Comparison of ENCODE assay signal across 1 cellular context in the genomic region with DNA sequence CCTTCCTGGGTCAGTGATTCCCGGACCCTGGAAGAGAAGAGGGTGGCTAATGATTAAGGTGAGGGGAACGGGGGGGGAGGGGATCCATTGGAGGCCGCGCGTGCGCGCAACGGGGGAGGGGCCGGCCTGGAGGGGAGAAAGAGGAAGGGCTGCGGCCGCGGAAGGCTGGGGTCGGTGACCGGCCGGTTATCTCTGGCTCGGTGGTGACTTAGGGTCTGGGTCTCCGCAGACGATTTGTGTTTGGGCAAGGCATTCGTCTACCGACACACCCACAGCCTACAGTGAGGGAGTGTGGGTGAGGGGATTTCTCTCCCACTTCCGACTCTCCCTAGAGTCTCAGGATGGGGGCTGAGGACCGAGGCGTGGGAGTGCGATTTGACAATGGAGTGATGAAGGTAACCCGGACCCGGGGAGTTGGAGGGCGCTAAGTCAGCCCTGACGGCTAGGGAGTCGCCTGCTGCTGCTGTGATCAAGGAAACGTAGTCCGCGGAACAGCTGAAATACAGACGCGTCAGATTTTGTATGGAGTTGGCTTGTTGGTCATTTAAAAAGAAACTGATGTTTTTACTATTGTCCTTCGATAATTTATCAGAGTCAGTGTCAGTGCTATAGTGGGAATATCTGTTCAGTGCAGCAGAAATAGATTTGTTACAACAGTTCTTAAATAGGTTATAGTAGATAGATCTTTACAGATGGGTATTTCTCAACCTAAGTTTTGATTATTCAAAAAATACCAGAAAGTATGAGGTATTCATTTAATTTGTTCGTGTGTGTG.
TF ChIP-seq lines count a peak whose summit lies in the region.

No MANE protein-coding gene starts in this region.

TF ChIP-seq in HEK293, 187 proteins besides CTCF, POLR2A, EP300 and RAD21 (continued from another document):
- TF ChIP-seq, protein P1, sequence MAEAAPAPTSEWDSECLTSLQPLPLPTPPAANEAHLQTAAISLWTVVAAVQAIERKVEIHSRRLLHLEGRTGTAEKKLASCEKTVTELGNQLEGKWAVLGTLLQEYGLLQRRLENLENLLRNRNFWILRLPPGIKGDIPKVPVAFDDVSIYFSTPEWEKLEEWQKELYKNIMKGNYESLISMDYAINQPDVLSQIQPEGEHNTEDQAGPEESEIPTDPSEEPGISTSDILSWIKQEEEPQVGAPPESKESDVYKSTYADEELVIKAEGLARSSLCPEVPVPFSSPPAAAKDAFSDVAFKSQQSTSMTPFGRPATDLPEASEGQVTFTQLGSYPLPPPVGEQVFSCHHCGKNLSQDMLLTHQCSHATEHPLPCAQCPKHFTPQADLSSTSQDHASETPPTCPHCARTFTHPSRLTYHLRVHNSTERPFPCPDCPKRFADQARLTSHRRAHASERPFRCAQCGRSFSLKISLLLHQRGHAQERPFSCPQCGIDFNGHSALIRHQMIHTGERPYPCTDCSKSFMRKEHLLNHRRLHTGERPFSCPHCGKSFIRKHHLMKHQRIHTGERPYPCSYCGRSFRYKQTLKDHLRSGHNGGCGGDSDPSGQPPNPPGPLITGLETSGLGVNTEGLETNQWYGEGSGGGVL (tag by site-specific recombination; IDR thresholded peaks at IDR 0.05): peak; percentile 57; the same call in 1 of the 2 replicates
- no peak for TF ChIP-seq ZFP3 (tag by site-specific recombination; IDR thresholded peaks at IDR 0.05; ENCODE audit: low read depth)
- TF ChIP-seq, protein P2, sequence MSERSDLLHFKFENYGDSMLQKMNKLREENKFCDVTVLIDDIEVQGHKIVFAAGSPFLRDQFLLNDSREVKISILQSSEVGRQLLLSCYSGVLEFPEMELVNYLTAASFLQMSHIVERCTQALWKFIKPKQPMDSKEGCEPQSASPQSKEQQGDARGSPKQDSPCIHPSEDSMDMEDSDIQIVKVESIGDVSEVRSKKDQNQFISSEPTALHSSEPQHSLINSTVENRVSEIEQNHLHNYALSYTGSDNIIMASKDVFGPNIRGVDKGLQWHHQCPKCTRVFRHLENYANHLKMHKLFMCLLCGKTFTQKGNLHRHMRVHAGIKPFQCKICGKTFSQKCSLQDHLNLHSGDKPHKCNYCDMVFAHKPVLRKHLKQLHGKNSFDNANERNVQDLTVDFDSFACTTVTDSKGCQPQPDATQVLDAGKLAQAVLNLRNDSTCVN (tag by site-specific recombination; optimal IDR thresholded peaks at IDR 0.05): peak; percentile 56
- TF ChIP-seq, protein P3, sequence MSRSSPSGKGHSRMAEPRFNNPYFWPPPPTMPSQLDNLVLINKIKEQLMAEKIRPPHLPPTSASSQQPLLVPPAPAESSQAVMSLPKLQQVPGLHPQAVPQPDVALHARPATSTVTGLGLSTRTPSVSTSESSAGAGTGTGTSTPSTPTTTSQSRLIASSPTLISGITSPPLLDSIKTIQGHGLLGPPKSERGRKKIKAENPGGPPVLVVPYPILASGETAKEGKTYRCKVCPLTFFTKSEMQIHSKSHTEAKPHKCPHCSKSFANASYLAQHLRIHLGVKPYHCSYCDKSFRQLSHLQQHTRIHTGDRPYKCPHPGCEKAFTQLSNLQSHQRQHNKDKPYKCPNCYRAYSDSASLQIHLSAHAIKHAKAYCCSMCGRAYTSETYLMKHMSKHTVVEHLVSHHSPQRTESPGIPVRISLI (tag by site-specific recombination; IDR thresholded peaks at IDR 0.05): no peak
- no peak for TF ChIP-seq ZNF133 (tag by site-specific recombination; IDR thresholded peaks at IDR 0.05)
- peak; percentile 73; the same call in 1 of the 2 replicates for TF ChIP-seq ZBTB17 (tag by site-specific recombination; IDR thresholded peaks at IDR 0.05)
- TF ChIP-seq WT1 (tag by site-specific recombination; IDR thresholded peaks at IDR 0.05): 0 out of 2 replicates have a peak, but pooled peaks have one; percentile 9
- no peak for TF ChIP-seq ZNF112 (tag by site-specific recombination; IDR thresholded peaks at IDR 0.05)
- no peak for TF ChIP-seq HOXC10 (CRISPR knock-in tag; IDR thresholded peaks at IDR 0.05)
- TF ChIP-seq ZNF354C (tag by site-specific recombination; IDR thresholded peaks at IDR 0.05; ENCODE audit: borderline replicate concordance, low read depth): no peak
- TF ChIP-seq ZNF366 (tag by site-specific recombination; conservative IDR thresholded peaks at IDR 0.05): no peak
